13 cellular contexts compared by ENCODE assay signal in the genomic region with DNA sequence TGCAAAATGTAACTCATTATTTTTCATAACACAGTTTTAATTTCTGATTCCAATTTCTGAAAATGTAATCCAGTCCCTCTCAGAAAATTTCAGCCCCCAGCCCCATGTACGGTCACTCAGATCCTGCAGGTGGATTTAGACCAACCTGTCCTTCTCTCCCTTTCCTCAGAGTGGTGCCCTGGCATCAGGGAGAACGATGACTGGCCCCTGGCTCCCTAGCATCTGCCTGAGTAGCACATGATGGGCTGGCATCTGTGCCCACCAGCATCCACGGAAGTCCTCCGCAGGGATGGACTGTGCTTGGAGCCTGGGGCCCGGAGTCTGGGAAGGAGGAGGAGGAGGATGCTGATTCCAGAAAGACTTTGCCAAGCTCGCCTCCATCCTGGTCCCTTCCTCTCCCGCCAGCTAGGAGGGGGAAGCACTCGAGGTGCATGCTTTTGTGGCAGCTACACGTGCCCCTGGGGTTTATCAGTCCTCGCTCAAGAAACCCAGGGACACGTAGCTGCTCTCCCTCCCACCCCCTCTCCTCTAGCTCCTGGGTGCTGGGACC. TPM values are rescaled to one million over a fixed set of nuclear protein-coding genes. Genes with fewer than 3 reads are reported as not detected.
DNase-seq lines count a peak whose midpoint lies in the region; ATAC-seq and TF ChIP-seq lines count a peak whose summit lies in the region.
"Had no signal": no experiment of that assay in that cellular context is flagged by ENCODE, and none has a peak within 500 bp of the region (broad histone marks: within the 10 kb centered on the region; RNA-seq: fewer than 3 reads in every experiment).

No MANE protein-coding gene starts in this region.

- intact Hi-C loops in activated naive CD4-positive, alpha-beta T cell treated with anti-CD3 and anti-CD28 coated beads for 36 hours (cut with micrococcal nuclease): loop anchor here (2.0 kb wide), 2 partner anchors 703 to 1217 kb away; no protein-coding TSS in a partner anchor

- H3K9me3 Mint-ChIP-seq in activated naive CD4-positive, alpha-beta T cell treated with anti-CD3 and anti-CD28 coated beads for 36 hours: no peaks in the 10 kb centered on the region

- H3K4me2 ChIP-seq in osteoblast (ENCODE audit: insufficient read depth, low read length): no peak overlapping the region

- H3K79me2 ChIP-seq in osteoblast (ENCODE audit: insufficient read depth, low read length): no peaks in the 10 kb centered on the region

- no peaks in the 10 kb centered on the region for H4K20me1 ChIP-seq in osteoblast (ENCODE audit: insufficient read depth, low read length)

- H3K27me3 Mint-ChIP-seq in activated naive CD4-positive, alpha-beta T cell treated with anti-CD3 and anti-CD28 coated beads for 36 hours (ENCODE audit: low read depth): no peaks in the 10 kb centered on the region

- no peak overlapping the region for H3K4me3 Mint-ChIP-seq in activated naive CD4-positive, alpha-beta T cell treated with anti-CD3 and anti-CD28 coated beads for 36 hours
- H3K4me3 Mint-ChIP-seq: activated CD8-positive, alpha-beta T cell treated with anti-CD3 and anti-CD28 coated beads, Interleukin-2, amount 10 ng/mL, durations not matched to agents 7 days and 5 days had no signal

- no peaks in the 10 kb centered on the region for H3K9me3 ChIP-seq in osteoblast (ENCODE audit: low read depth, low read length)
- H3K9me3 ChIP-seq: pancreas had no signal

- no peaks in the 10 kb centered on the region for H3K27me3 ChIP-seq in osteoblast (ENCODE audit: insufficient read depth, low read length)
- H3K27me3 ChIP-seq: pancreas had no signal

- no peak for ATAC-seq in GM18505 (IDR thresholded peaks at IDR 0.05; ENCODE audit: unreplicated experiment)
- ATAC-seq: activated CD8-positive, alpha-beta T cell treated with anti-CD3 and anti-CD28 coated beads, Interleukin-2, amount 10 ng/mL, durations not matched to agents 7 days and 5 days; pancreas had no signal

- peak; percentile 20 for DNase-seq in activated naive CD4-positive, alpha-beta T cell treated with anti-CD3 and anti-CD28 coated beads for 36 hours
- DNase-seq in activated naive CD4-positive, alpha-beta T cell treated with anti-CD3 and anti-CD28 coated beads, Interleukin-2, amount 50 U/mL, for 16 hours: no peak
- DNase-seq in HT-29 (ENCODE audit: low spot score): peak; percentile 9
- DNase-seq in SK-MEL-5 (ENCODE audit: low read depth, low spot score): peak; percentile 17
- DNase-seq in osteoblast (ENCODE audit: insufficient read length, low spot score, missing footprints): peak; percentile 51
- no peak for DNase-seq in CD1c-positive myeloid dendritic cell (ENCODE audit: extremely low spot score)
- no peak for DNase-seq in NCI-H1048 (lab: John Stamatoyannopoulos, UW)
- DNase-seq: activated CD8-positive, alpha-beta T cell treated with anti-CD3 and anti-CD28 coated beads, Interleukin-2, amount 10 ng/mL, durations not matched to agents 7 days and 5 days; DMS79 treated with DMSO at 0.1 percent for 48 hours; NCI-H1105; pancreas; T1000 had no signal

- TF ChIP-seq POLR2A in GM18505 (IDR thresholded peaks at IDR 0.05; ENCODE audit: borderline replicate concordance, extremely low read depth, insufficient read depth, insufficient read length): no peak

- H3K4me3 ChIP-seq in osteoblast (ENCODE audit: insufficient read depth, low read length): no peak overlapping the region
- H3K4me3 ChIP-seq: pancreas had no signal

- no peaks in the 10 kb centered on the region for H3K36me3 Mint-ChIP-seq in activated naive CD4-positive, alpha-beta T cell treated with anti-CD3 and anti-CD28 coated beads for 36 hours (ENCODE audit: low read depth)

- H2AFZ ChIP-seq in osteoblast (ENCODE audit: low read length): no peak overlapping the region

- in situ Hi-C loops in SK-MEL-5 (cut with HindIII; ENCODE audit: low pct_unique_long_range_greater_than_20kb, low sequenced_read_pairs): no loop called here

- TF ChIP-seq CTCF in osteoblast (IDR thresholded peaks at IDR 0.05; ENCODE audit: extremely low read depth, low read depth, low read length): peak; percentile 19

- H3K27ac Mint-ChIP-seq in activated naive CD4-positive, alpha-beta T cell treated with anti-CD3 and anti-CD28 coated beads for 36 hours: no peak overlapping the region
- H3K27ac Mint-ChIP-seq: activated CD8-positive, alpha-beta T cell treated with anti-CD3 and anti-CD28 coated beads, Interleukin-2, amount 10 ng/mL, durations not matched to agents 7 days and 5 days had no signal

- no peak overlapping the region for H3K27ac ChIP-seq in osteoblast (ENCODE audit: low read depth, low read length)
- H3K27ac ChIP-seq: pancreas had no signal

- CTCF ChIA-PET in activated naive CD4-positive, alpha-beta T cell treated with anti-CD3 and anti-CD28 coated beads for 36 hours (lab: Charles Lee): no interaction called here

- H3K4me1 ChIP-seq in osteoblast (ENCODE audit: insufficient read depth, low read length): no peaks in the 10 kb centered on the region
- H3K4me1 ChIP-seq: pancreas had no signal

- H3K36me3 ChIP-seq in osteoblast (ENCODE audit: insufficient read depth, low read length): no peaks in the 10 kb centered on the region
- H3K36me3 ChIP-seq: pancreas had no signal

- no peaks in the 10 kb centered on the region for H3K4me1 Mint-ChIP-seq in activated naive CD4-positive, alpha-beta T cell treated with anti-CD3 and anti-CD28 coated beads for 36 hours (ENCODE audit: low read depth)

RNA-seq across cellular contexts. Expression of a gene that starts 54.4 kb away (rescaled TPM):
- 10 to 100 TPM; 27.8 to 31.0 TPM for total RNA-seq in activated naive CD4-positive, alpha-beta T cell treated with anti-CD3 and anti-CD28 coated beads for 36 hours
- 41.8 and 45.5 TPM in 2 replicates for total RNA-seq in HT-29 (2014; rRNA removed; shearing (Covaris generic))
- 15.7 and 21.8 TPM in 2 replicates for total RNA-seq in SK-MEL-5 (2014; rRNA removed; shearing (Covaris generic))
- 9.9 and 13.5 TPM in 2 replicates for polyA plus RNA-seq in SK-MEL-5 (2015; cell fraction: cytosol; rRNA removed)
- polyA plus RNA-seq in SK-MEL-5 (2015; cell fraction: nucleus; rRNA removed): 22.6 and 37.5 TPM in 2 replicates
- 51.8 and 54.2 TPM in 2 replicates for total RNA-seq in osteoblast

Comparison
In these comparisons a context has a peak if more than half of its experiments do, and no peak if none do; other contexts are left out.
1. DNase-seq: peak in activated naive CD4-positive, alpha-beta T cell treated with anti-CD3 and anti-CD28 coated beads for 36 hours (single experiment), HT-29 (single experiment), SK-MEL-5 (single experiment) and osteoblast (single experiment); none in activated naive CD4-positive, alpha-beta T cell treated with anti-CD3 and anti-CD28 coated beads, Interleukin-2, amount 50 U/mL, for 16 hours (single experiment), CD1c-positive myeloid dendritic cell (single experiment) and NCI-H1048 (single experiment).